8 cellular contexts compared by ENCODE assay signal in the genomic region with DNA sequence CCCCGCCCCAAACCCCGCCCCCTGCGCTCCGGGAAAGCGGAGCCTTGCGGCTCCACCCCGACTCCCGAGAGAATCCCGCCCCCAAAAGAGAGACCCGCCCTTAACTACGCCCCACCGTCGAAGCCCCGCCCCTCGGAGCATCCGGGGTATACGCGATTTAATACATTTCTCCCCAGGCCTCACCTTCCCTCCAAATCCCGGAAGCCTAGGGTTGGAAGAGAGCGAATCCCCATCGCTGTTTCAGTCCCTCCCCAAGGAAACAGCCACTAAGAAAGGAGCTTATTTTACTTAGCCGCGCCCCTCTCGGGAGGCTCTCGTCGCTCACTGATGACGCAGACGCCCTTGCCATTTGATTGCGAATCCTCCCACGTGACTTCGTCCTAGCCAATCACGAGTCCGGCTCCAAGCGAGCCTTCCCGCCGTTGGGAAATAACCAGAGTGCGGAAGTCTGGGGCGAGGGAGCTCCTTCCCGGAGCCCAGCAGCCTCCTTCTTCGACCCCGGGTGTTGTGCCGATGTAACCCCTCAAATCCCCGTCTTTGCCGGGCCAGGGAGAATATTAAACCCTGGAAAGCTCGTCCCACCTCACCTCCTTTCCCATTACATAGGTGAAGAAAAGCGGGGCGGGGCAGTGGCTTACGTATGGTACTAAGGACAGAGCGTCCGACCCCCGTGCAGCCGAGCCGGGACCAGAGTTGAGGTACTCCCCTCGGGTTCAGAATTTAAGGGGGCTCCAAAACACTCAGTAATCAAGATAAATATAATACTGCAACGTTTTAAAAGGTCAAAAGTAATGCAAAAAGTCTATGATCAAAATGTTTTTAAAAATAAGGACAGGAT. TPM values are rescaled to one million over a fixed set of nuclear protein-coding genes. Genes with fewer than 3 reads are reported as not detected.
DNase-seq lines count a peak whose midpoint lies in the region; ATAC-seq and TF ChIP-seq lines count a peak whose summit lies in the region.

No MANE protein-coding gene starts in this region.

- H3K27ac ChIP-seq in ascending aorta (peak overlapping the region; percentile 89 to 95), right atrium auricular region (peak overlapping the region; percentile 87 to 88), prostate gland (peak overlapping the region; percentile 89), urinary bladder (ENCODE audit: low read depth) (peak overlapping the region; percentile 92)

- H3K9me3 ChIP-seq in ascending aorta (no peaks in the 10 kb centered on the region), right atrium auricular region (no peaks in the 10 kb centered on the region), prostate gland (no peaks in the 10 kb centered on the region)

- DNase-seq in NCI-H187 (lab: John Stamatoyannopoulos, UW) (peak; percentile 98 to 100), T-helper 2 cell (peak; percentile 98 to 100 (median 99)), ascending aorta (ENCODE audit: low spot score in 2 of 2) (peak; percentile 99 to 100), right atrium auricular region (ENCODE audit: low spot score) (peak; percentile 100), prostate gland (ENCODE audit: low spot score) (peak; percentile 100)

- H3K4me1 ChIP-seq in ascending aorta = peaks cover 6 to 16% of the 10 kb centered on the region in 2 donors
- H3K4me1 ChIP-seq in right atrium auricular region = peaks cover 0 to 40% of the 10 kb centered on the region in 2 donors
- no peaks in the 10 kb centered on the region for H3K4me1 ChIP-seq in prostate gland (replicated peaks)
- no peaks in the 10 kb centered on the region for H3K4me1 ChIP-seq in urinary bladder (ENCODE audit: insufficient read depth)

- TF ChIP-seq CTCF in ascending aorta (IDR thresholded peaks at IDR 0.05) (no peak), right atrium auricular region (IDR thresholded peaks at IDR 0.05) (no peak), prostate gland (IDR thresholded peaks at IDR 0.05) (peak in 1 of 4 experiments; percentile 15)

- H3K4me3 ChIP-seq in ascending aorta (peak overlapping the region; percentile 79 to 85), right atrium auricular region (peak overlapping the region; percentile 57 to 72), prostate gland (peak overlapping the region; percentile 40 to 57), urinary bladder (ENCODE audit: low read depth, low read length) (peak overlapping the region; percentile 41)

- WGBS in prostate gland = 0% methylated on average over 47 of the region's 55 CpGs
- under 1% methylated on average over 55 of the region's 55 CpGs for WGBS in urinary bladder

- peak; percentile 95 for TF ChIP-seq POLR2A in prostate gland (IDR thresholded peaks at IDR 0.05)

- no peaks in the 10 kb centered on the region for H3K27me3 ChIP-seq in ascending aorta
- no peaks in the 10 kb centered on the region for H3K27me3 ChIP-seq in right atrium auricular region
- H3K27me3 ChIP-seq in prostate gland (replicated peaks; ENCODE audit: insufficient read depth) = no peaks in the 10 kb centered on the region

- intact Hi-C loops in ascending aorta (cut with DNase I) (loop anchor here (1.0 to 10.0 kb wide), 6 partner anchors 97 to 1778 kb away; a partner anchor contains a TSS), prostate gland (cut with DNase I) (no loop called here)

- peak; percentile 91 for ATAC-seq in GM18502 (IDR thresholded peaks at IDR 0.05; ENCODE audit: poor library complexity, unreplicated experiment)
- ATAC-seq in HG02943 (IDR thresholded peaks at IDR 0.05; ENCODE audit: low read depth, unreplicated experiment) = peak; percentile 89

- no peaks in the 10 kb centered on the region for H3K36me3 ChIP-seq in ascending aorta
- no peaks in the 10 kb centered on the region for H3K36me3 ChIP-seq in right atrium auricular region
- no peaks in the 10 kb centered on the region for H3K36me3 ChIP-seq in prostate gland
- no peaks in the 10 kb centered on the region for H3K36me3 ChIP-seq in urinary bladder (ENCODE audit: insufficient read depth)

RNA-seq across cellular contexts. Expression of a gene that starts 0.5 kb away (rescaled TPM):
- total RNA-seq in ascending aorta = 93.1 TPM
- total RNA-seq in right atrium auricular region = 1 to 10 TPM; 4.1 to 7.9 TPM
- total RNA-seq in prostate gland = 100 to 1,000 TPM in 1 of 2 donors, 10 to 100 TPM in 1; 24.6 to 182 TPM
- total RNA-seq in urinary bladder = 3.7 TPM
- 12.3 TPM for polyA plus RNA-seq in urinary bladder

RNA-seq across cellular contexts. Expression of a gene that starts 13.6 kb away (rescaled TPM):
- not detected for total RNA-seq in ascending aorta
- 10 to 100 TPM; 27.6 to 34.4 TPM for total RNA-seq in right atrium auricular region
- 1 to 10 TPM in 1 of 2 donors, not detected in 1; 3.6 TPM for total RNA-seq in prostate gland
- 1.9 TPM for total RNA-seq in urinary bladder
- 0.47 TPM for polyA plus RNA-seq in urinary bladder

RNA-seq across cellular contexts. Expression of a gene that starts 20.2 kb away (rescaled TPM):
- total RNA-seq in ascending aorta (not detected), right atrium auricular region (not detected), prostate gland (not detected), urinary bladder (0.48 TPM)
- 0.96 TPM for polyA plus RNA-seq in urinary bladder

RNA-seq across cellular contexts. Expression of a gene that starts 49.8 kb away (rescaled TPM):
- total RNA-seq in ascending aorta = not detected
- under 1 TPM; 0.20 to 0.22 TPM for total RNA-seq in right atrium auricular region
- 1 to 10 TPM in 1 of 2 donors, not detected in 1; 1.1 TPM for total RNA-seq in prostate gland
- total RNA-seq in urinary bladder = 0.53 TPM
- 0.16 TPM for polyA plus RNA-seq in urinary bladder

RNA-seq across cellular contexts. Expression of a gene that starts 50.8 kb away (rescaled TPM):
- total RNA-seq in ascending aorta (not detected), right atrium auricular region (not detected), prostate gland (under 1 TPM in 1 of 2 donors, not detected in 1; 0.85 TPM), urinary bladder (not detected)
- polyA plus RNA-seq in urinary bladder = not detected

Comparison
In these comparisons a context has a peak if more than half of its experiments do, and no peak if none do; other contexts are left out.
1. Peak in every context shown above with its lines: DNase-seq, ATAC-seq, H3K4me3 ChIP-seq and H3K27ac ChIP-seq.
2. RNA of a gene that starts 13.6 kb away (total RNA-seq): 27.6 to 34.4 TPM in right atrium auricular region; 3.6 TPM in prostate gland, 1.9 TPM in urinary bladder (single experiment) and not detected in ascending aorta (single experiment); every median in the first group is over 4 times any median in the second.